In genomic region chr17:75688209-75688771, GRCh38 we compare ENCODE assay signal across 8 cellular contexts. TPM values are rescaled to one million over a fixed set of nuclear protein-coding genes. Genes with fewer than 3 reads are reported as not detected.
DNase-seq lines count a peak whose midpoint lies in the region; ATAC-seq and TF ChIP-seq lines count a peak whose summit lies in the region.

No MANE protein-coding gene starts in this region.

- CTCF ChIA-PET in CD8-positive, alpha-beta memory T cell (lab: Charles Lee), result interaction anchor here (0.6 to 1.4 kb wide), 4 partner anchors 65 to 902 kb away, joined by 3 read pairs; no protein-coding TSS in a partner anchor
- CTCF ChIA-PET in OCI-LY7 (lab: Charles Lee; ENCODE audit: unreplicated experiment), result interaction anchor here (1.1 to 3.1 kb wide), 4 partner anchors 9 to 65 kb away, joined by 3 to 23 read pairs (median 6); no protein-coding TSS in a partner anchor

- peaks cover 49 to 83% (median 71%) of the 10 kb centered on the region in 3 donors for H3K4me1 Mint-ChIP-seq in CD8-positive, alpha-beta memory T cell
- H3K4me1 Mint-ChIP-seq in osteocyte (ENCODE audit: unreplicated experiment), result peaks cover 91% of the 10 kb centered on the region

- H3K27me3 Mint-ChIP-seq in CD8-positive, alpha-beta memory T cell, result no peaks in the 10 kb centered on the region
- no peaks in the 10 kb centered on the region for H3K27me3 Mint-ChIP-seq in osteocyte (ENCODE audit: unreplicated experiment)

- no peak for DNase-seq in CD8-positive, alpha-beta memory T cell
- peak; percentile 50 for DNase-seq in OCI-LY7 (ENCODE audit: low spot score)
- peak; percentile 36 for DNase-seq in dedifferentiated amniotic fluid mesenchymal stem cell (ENCODE audit: extremely low spot score)
- DNase-seq in osteocyte (ENCODE audit: extremely low spot score, unreplicated experiment), result no peak
- no peak for DNase-seq in NCI-H2029 (lab: John Stamatoyannopoulos, UW)
- no peak for DNase-seq in NCI-H82 treated with DMSO at 0.1 percent for 48 hours (lab: John Stamatoyannopoulos, UW; ENCODE audit: unreplicated experiment)
- DNase-seq in activated CD4-positive, alpha-beta T cell treated with anti-CD3 and anti-CD28 coated beads, Interleukin-2, amount 50 U/mL, for 4 hours, result no peak

- peaks cover 61% of the 10 kb centered on the region for H3K4me1 ChIP-seq in CD8-positive, alpha-beta memory T cell (ENCODE audit: insufficient read depth, low read length)
- peaks cover 69% of the 10 kb centered on the region for H3K4me1 ChIP-seq in OCI-LY7 (ENCODE audit: insufficient read depth, low read length, poor library complexity, severe bottlenecking)

- POLR2A ChIA-PET in CD8-positive, alpha-beta memory T cell (lab: Charles Lee), result interaction anchor here (0.7 to 1.1 kb wide), 4 partner anchors 9 to 76 kb away, joined by 3 to 6 read pairs (median 6); partner anchors contain the start of genes GALK1 and RECQL5
- POLR2A ChIA-PET in OCI-LY7 (lab: Charles Lee), result interaction anchor here (0.6 to 2.4 kb wide), 19 partner anchors 8 to 1014 kb away, joined by 3 to 14 read pairs (median 4); partner anchors contain the start of genes GALK1 and RECQL5

- no peaks in the 10 kb centered on the region for H3K27me3 ChIP-seq in CD8-positive, alpha-beta memory T cell (ENCODE audit: insufficient read depth, low read length, poor library complexity, severe bottlenecking)

- no peaks in the 10 kb centered on the region for H4K20me1 ChIP-seq in OCI-LY7 (ENCODE audit: insufficient read depth, low read length)

- H3K4me3 ChIP-seq in CD8-positive, alpha-beta memory T cell (ENCODE audit: low read length), result no peak overlapping the region
- H3K4me3 ChIP-seq in OCI-LY7 (ENCODE audit: low read depth, low read length, poor library complexity, severe bottlenecking), result peak overlapping the region; percentile 53

- peak overlapping the region; percentile 89 for H3K4me2 ChIP-seq in OCI-LY7 (ENCODE audit: low read length)

- H3K4me3 Mint-ChIP-seq in CD8-positive, alpha-beta memory T cell, result peak overlapping the region in 2 of 7 donors; percentile 32 to 60
- H3K4me3 Mint-ChIP-seq in osteocyte (ENCODE audit: unreplicated experiment), result no peak overlapping the region

- H3K36me3 ChIP-seq in CD8-positive, alpha-beta memory T cell (ENCODE audit: insufficient read depth, low read length), result peaks cover 28% of the 10 kb centered on the region
- peaks cover 86% of the 10 kb centered on the region for H3K36me3 ChIP-seq in OCI-LY7 (ENCODE audit: insufficient read depth, low read length)

- peaks cover 0 to 78% (median 11%) of the 10 kb centered on the region in 3 donors for H3K36me3 Mint-ChIP-seq in CD8-positive, alpha-beta memory T cell
- H3K36me3 Mint-ChIP-seq in osteocyte (ENCODE audit: unreplicated experiment), result peaks cover 12% of the 10 kb centered on the region

- H3K9me3 Mint-ChIP-seq in CD8-positive, alpha-beta memory T cell, result no peaks in the 10 kb centered on the region
- H3K9me3 Mint-ChIP-seq in osteocyte (ENCODE audit: unreplicated experiment), result no peaks in the 10 kb centered on the region

- no peak for ATAC-seq in GM21360 (IDR thresholded peaks at IDR 0.05; ENCODE audit: unreplicated experiment)

- TSS peak; percentile 85 for BruUV-seq in OCI-LY7 (replicated peaks; lab: Mats Ljungman, UMichigan)

- peak overlapping the region; percentile 6; the same call in 1 of the 2 replicates for H2AFZ ChIP-seq in OCI-LY7 (ENCODE audit: low read length)

- H3K9me2 ChIP-seq in OCI-LY7 (ENCODE audit: insufficient read depth, low read length), result no peaks in the 10 kb centered on the region

- intact Hi-C loops in OCI-LY7 (cut with micrococcal nuclease; ENCODE audit: unreplicated experiment), result no loop called here

- H3K27ac ChIP-seq in CD8-positive, alpha-beta memory T cell (ENCODE audit: low read depth, low read length), result no peak overlapping the region
- peak overlapping the region; percentile 97 for H3K27ac ChIP-seq in OCI-LY7 (ENCODE audit: low read depth, low read length, poor library complexity, severe bottlenecking)

- TF ChIP-seq CTCF in OCI-LY7 (conservative IDR thresholded peaks at IDR 0.05; ENCODE audit: low read length) (no peak), osteocyte (IDR thresholded peaks at IDR 0.05) (no peak)

- peaks cover 85% of the 10 kb centered on the region for H3K79me2 ChIP-seq in OCI-LY7 (ENCODE audit: insufficient read depth, low read depth, low read length)

- H3K27ac Mint-ChIP-seq in CD8-positive, alpha-beta memory T cell, result peak overlapping the region; percentile 2 to 88 (median 68)
- peak overlapping the region; percentile 85 for H3K27ac Mint-ChIP-seq in osteocyte (ENCODE audit: unreplicated experiment)

- H3K9me3 ChIP-seq in CD8-positive, alpha-beta memory T cell (ENCODE audit: low read length), result no peaks in the 10 kb centered on the region
- H3K9me3 ChIP-seq in OCI-LY7 (ENCODE audit: low read length), result no peaks in the 10 kb centered on the region

RNA-seq across cellular contexts. Expression of gene SAP30BP, which starts 21.2 kb away (rescaled TPM):
- 100 to 1,000 TPM in 1 of 2 experiments, 10 to 100 TPM in 1; 98.0 to 111 TPM for total RNA-seq in CD8-positive, alpha-beta memory T cell
- 87.5 TPM for polyA plus RNA-seq in CD8-positive, alpha-beta memory T cell
- total RNA-seq in OCI-LY7 (2014; rRNA removed; shearing (Covaris generic)), result 122 and 127 TPM in 2 replicates
- 180 and 187 TPM in 2 replicates for total RNA-seq in OCI-LY7 (2022)
- total RNA-seq in osteocyte, result 88.1 and 103 TPM in 2 replicates

RNA-seq across cellular contexts. Expression of gene RECQL5, which starts 21.3 kb away (rescaled TPM):
- total RNA-seq in CD8-positive, alpha-beta memory T cell, result 10 to 100 TPM; 28.5 to 30.3 TPM
- 16.0 TPM for polyA plus RNA-seq in CD8-positive, alpha-beta memory T cell
- total RNA-seq in OCI-LY7 (2014; rRNA removed; shearing (Covaris generic)), result 90.0 and 91.9 TPM in 2 replicates
- total RNA-seq in OCI-LY7 (2022) (133 and 139 TPM in 2 replicates), osteocyte (39.2 and 44.7 TPM in 2 replicates)

RNA-seq across cellular contexts. Expression of gene ITGB4, which starts 33.0 kb away (rescaled TPM):
- 1 to 10 TPM; 1.8 to 2.1 TPM for total RNA-seq in CD8-positive, alpha-beta memory T cell
- polyA plus RNA-seq in CD8-positive, alpha-beta memory T cell, result 1.5 TPM
- total RNA-seq in OCI-LY7 (2014; rRNA removed; shearing (Covaris generic)), result 0.66 and 2.0 TPM in 2 replicates
- total RNA-seq in OCI-LY7 (2022) (1.9 and 3.9 TPM in 2 replicates), osteocyte (460 and 524 TPM in 2 replicates)

RNA-seq across cellular contexts. Expression of gene SMIM5, which starts 55.1 kb away (rescaled TPM):
- total RNA-seq in CD8-positive, alpha-beta memory T cell, result under 1 TPM in 1 of 2 experiments, not detected in 1; 0.20 TPM
- 0.13 TPM for polyA plus RNA-seq in CD8-positive, alpha-beta memory T cell
- 0.06 TPM in 1 of 2 replicates, not detected in the other for total RNA-seq in OCI-LY7 (2014; rRNA removed; shearing (Covaris generic))
- total RNA-seq in OCI-LY7 (2022) (not detected in 2 replicates), osteocyte (0.24 and 0.42 TPM in 2 replicates)

Comparison
In these comparisons a context has a peak if more than half of its experiments do, and no peak if none do; other contexts are left out.
1. DNase-seq: peak in OCI-LY7 (single experiment) and dedifferentiated amniotic fluid mesenchymal stem cell (single experiment); none in CD8-positive, alpha-beta memory T cell (0 of 5), osteocyte (single experiment), NCI-H2029 (single experiment), NCI-H82 treated with DMSO at 0.1 percent for 48 hours (single experiment) and activated CD4-positive, alpha-beta T cell treated with anti-CD3 and anti-CD28 coated beads, Interleukin-2, amount 50 U/mL, for 4 hours (0 of 2).
2. RNA of gene ITGB4, which starts 33.0 kb away (total RNA-seq): 460 to 524 TPM in osteocyte; 0.66 to 3.9 TPM in OCI-LY7 and 1.8 to 2.1 TPM in CD8-positive, alpha-beta memory T cell; every median in the first group is over 10 times any median in the second.